In genomic region chr1:244835276-244836134, GRCh38 we compare ENCODE assay signal across 8 cellular contexts. TPM values are rescaled to one million over a fixed set of nuclear protein-coding genes. Genes with fewer than 3 reads are reported as not detected.
DNase-seq lines count a peak whose midpoint lies in the region; ATAC-seq and TF ChIP-seq lines count a peak whose summit lies in the region.

Gene COX20 (plus strand): TSS chr1:244835658. CDS start chr1:244835715, 57 bp downstream.

- H3K4me1 ChIP-seq in right atrium auricular region = peaks cover 0 to 49% of the 10 kb centered on the region in 2 donors
- no peaks in the 10 kb centered on the region for H3K4me1 ChIP-seq in uterus

- DNase-seq in NCI-H1105 treated with DMSO at 0.1 percent for 48 hours (lab: John Stamatoyannopoulos, UW) = peak; percentile 82
- DNase-seq in T-helper 1 cell = peak; percentile 75 to 92 (median 82)
- peak in 54 of 56 donors; percentile 64 to 99 (median 90) for DNase-seq in amygdala (lab: John Stamatoyannopoulos, UW)
- DNase-seq in right atrium auricular region (ENCODE audit: low spot score) = peak; percentile 85
- peak; percentile 75 for DNase-seq in pulmonary artery endothelial cell (ENCODE audit: low read depth, low spot score)
- peak; percentile 89 to 91 for DNase-seq in uterus

- peak; percentile 65 for ATAC-seq in HG02610 (IDR thresholded peaks at IDR 0.05; ENCODE audit: unreplicated experiment)

- H3K36me3 ChIP-seq in right atrium auricular region (no peaks in the 10 kb centered on the region), uterus (no peaks in the 10 kb centered on the region)

- H3K4me3 ChIP-seq in right atrium auricular region (peak within 1 kb of the TSS; percentile 77 to 81), uterus (peak within 1 kb of the TSS; percentile 54 to 69)

- H3K9me3 ChIP-seq in right atrium auricular region (no peaks in the 10 kb centered on the region), uterus (no peaks in the 10 kb centered on the region)

- H3K27ac ChIP-seq in right atrium auricular region (peak within 1 kb of the TSS; percentile 99 to 100), uterus (peak within 1 kb of the TSS; percentile 99 to 100)

- H3K27me3 ChIP-seq in right atrium auricular region (no peaks in the 10 kb centered on the region), uterus (no peaks in the 10 kb centered on the region)

- intact Hi-C loops in uterus (cut with DNase I; ENCODE audit: low total_unique reads) = loop anchor here (2.0 kb wide), 1 partner anchor 29 kb away; the partner anchor contains the start of gene HNRNPU

- peak; percentile 33 to 69 for TF ChIP-seq POLR2A in uterus (IDR thresholded peaks at IDR 0.05)

- TF ChIP-seq CTCF in GM12873 (IDR thresholded peaks at IDR 0.05; ENCODE audit: insufficient read depth, low read depth, low read length, missing control alignments) (peak; percentile 6), right atrium auricular region (IDR thresholded peaks at IDR 0.05) (no peak), uterus (IDR thresholded peaks at IDR 0.05) (peak in 1 of 4 experiments; percentile 33)

RNA-seq across cellular contexts. Expression of gene COX20, which starts in this region (rescaled TPM):
- total RNA-seq in right atrium auricular region = 10 to 100 TPM; 57.3 to 64.7 TPM
- 11.3 and 19.8 TPM in 2 replicates for total RNA-seq in pulmonary artery endothelial cell
- total RNA-seq in uterus = 100 to 1,000 TPM in 1 of 4 donors, 10 to 100 TPM in 3; 12.3 to 194 (median 36.4) TPM

Comparison
In these comparisons a context has a peak if more than half of its experiments do, and no peak if none do; other contexts are left out.
1. Peak in every context shown above with its lines: DNase-seq, ATAC-seq, H3K4me3 ChIP-seq and H3K27ac ChIP-seq.